ENCODE assay signal across 19 cellular contexts in the genomic region with DNA sequence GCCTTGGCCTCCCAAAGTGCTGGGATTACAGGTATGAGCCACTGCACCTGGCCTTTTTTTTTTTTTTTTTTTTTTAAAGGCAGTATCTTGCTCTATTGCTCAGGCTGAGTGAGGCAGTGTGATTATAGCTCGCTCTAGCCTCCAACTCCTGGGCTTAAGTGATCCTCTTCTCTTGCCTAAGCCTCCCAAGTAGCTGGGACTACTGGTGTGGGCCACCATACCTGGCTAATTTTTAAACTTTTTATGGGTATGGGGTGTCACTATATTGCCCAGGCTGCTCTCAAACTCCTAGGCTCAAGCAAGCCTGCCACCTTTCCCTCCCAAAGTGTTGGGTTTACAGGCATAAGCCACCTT.
"Had no signal": no experiment of that assay in that cellular context is flagged by ENCODE, and none has a peak within 500 bp of the region (broad histone marks: within the 10 kb centered on the region; RNA-seq: fewer than 3 reads in every experiment).

No MANE protein-coding gene starts in this region.

- FAIRE-seq: bronchial epithelial cell, frontal cortex, pancreas had no signal

- H3K9me3 ChIP-seq: pancreas, tibial nerve, vagina had no signal

- H3K36me3 ChIP-seq: pancreas, tibial nerve, vagina had no signal

- H3K27me3 ChIP-seq: pancreas, tibial nerve, vagina had no signal

- DNase-seq: activated CD4-positive, alpha-beta T cell treated with anti-CD3 and anti-CD28 coated beads, Interleukin-2, amount 10 ng/mL, durations not matched to agents 7 days and 5 days; activated CD4-positive, CD25-positive, alpha-beta regulatory T cell; activated CD8-positive, alpha-beta memory T cell treated with anti-CD3 and anti-CD28 coated beads for 24 hours; activated naive CD4-positive, alpha-beta T cell treated with anti-CD3 and anti-CD28 coated beads for 36 hours; activated naive CD8-positive, alpha-beta T cell treated with anti-CD3 and anti-CD28 coated beads, Interleukin-2, amount 50 U/mL, for 24 hours; aorta; dermis blood vessel endothelial cell; effector memory CD8-positive, alpha-beta T cell; head of caudate nucleus; immature natural killer cell; naive B cell; pancreas; stimulated activated CD4-positive, alpha-beta T cell treated with anti-CD3 and anti-CD28 coated beads, Interleukin-12 subunit alpha, Interleukin-12 subunit beta, amount 100 ng/mL, for 4 hours; stimulated activated CD4-positive, alpha-beta T cell treated with anti-CD3 and anti-CD28 coated beads, Interleukin-2, amount 100 ng/mL, for 24 hours had no signal

- ATAC-seq: activated naive CD8-positive, alpha-beta T cell treated with anti-CD3 and anti-CD28 coated beads, Interleukin-2, amount 50 U/mL, for 24 hours; effector memory CD8-positive, alpha-beta T cell had no signal

- H3K27ac ChIP-seq: pancreas, vagina had no signal

- H3K4me3 ChIP-seq: lung, pancreas, tibial nerve, vagina had no signal
